ENCODE assay signal across 8 cellular contexts in genomic region chr21:37367301-37367757, GRCh38. TPM values are rescaled to one million over a fixed set of nuclear protein-coding genes. Genes with fewer than 3 reads are reported as not detected.
A peak's percentile ranks its signal among the peaks of the same experiment; 100 is the strongest.
DNase-seq lines count a peak whose midpoint lies in the region; ATAC-seq and TF ChIP-seq lines count a peak whose summit lies in the region.

No MANE protein-coding gene starts in this region.

- H2AFZ ChIP-seq in OCI-LY7 (ENCODE audit: low read length): no peak overlapping the region

- H3K27me3 Mint-ChIP-seq in nephron (ENCODE audit: low read depth): peaks cover 4% of the 10 kb centered on the region

- POLR2A ChIA-PET in OCI-LY7 (lab: Charles Lee): no interaction called here

- H3K27me3 ChIP-seq in ectodermal cell (ENCODE audit: control insufficient read depth, insufficient read depth, low read length, poor library complexity, severe bottlenecking): no peaks in the 10 kb centered on the region

- H3K27ac ChIP-seq in OCI-LY7 (ENCODE audit: low read depth, low read length, poor library complexity, severe bottlenecking) (peak overlapping the region; percentile 90), ectodermal cell (ENCODE audit: insufficient read depth, low read depth, low read length, poor library complexity, severe bottlenecking) (peak overlapping the region; percentile 99)

- no peak for TF ChIP-seq CTCF in OCI-LY7 (conservative IDR thresholded peaks at IDR 0.05; ENCODE audit: low read length)
- no peak for TF ChIP-seq CTCF in nephron (IDR thresholded peaks at IDR 0.05; ENCODE audit: unreplicated experiment in 3 of 3)

- H3K4me1 Mint-ChIP-seq in nephron: peaks cover 33% of the 10 kb centered on the region

- H4K20me1 ChIP-seq in OCI-LY7 (ENCODE audit: insufficient read depth, low read length): peaks cover 44% of the 10 kb centered on the region

- 0% methylated on average over 75 of the region's 75 CpGs for WGBS in ectodermal cell, 2 experiments

- intact Hi-C loops in OCI-LY7 (cut with micrococcal nuclease; ENCODE audit: unreplicated experiment): loop anchor here (2.0 to 10.0 kb wide), 4 partner anchors 95 to 1817 kb away; partner anchors contain the start of genes HLCS, PIGP, PSMG1 and TTC3

- no peak for ATAC-seq in HG02973 (IDR thresholded peaks at IDR 0.05; ENCODE audit: unreplicated experiment)

- no TSS peak for BruUV-seq in OCI-LY7 (replicated peaks; lab: Mats Ljungman, UMichigan)

- peaks cover 56% of the 10 kb centered on the region for H3K79me2 ChIP-seq in OCI-LY7 (ENCODE audit: insufficient read depth, low read depth, low read length)

- H3K9me2 ChIP-seq in OCI-LY7 (ENCODE audit: insufficient read depth, low read length): no peaks in the 10 kb centered on the region

- H3K36me3 ChIP-seq in OCI-LY7 (ENCODE audit: insufficient read depth, low read length): peaks cover 11% of the 10 kb centered on the region
- H3K36me3 ChIP-seq in ectodermal cell (ENCODE audit: control insufficient read depth, insufficient read depth, low read length): no peaks in the 10 kb centered on the region

- H3K4me1 ChIP-seq in OCI-LY7 (ENCODE audit: insufficient read depth, low read length, poor library complexity, severe bottlenecking) (peaks cover 44% of the 10 kb centered on the region), ectodermal cell (ENCODE audit: control insufficient read depth, insufficient read depth, low read length) (peaks cover 8% of the 10 kb centered on the region)

- peak in 2 of 3 experiments; percentile 7 to 10 for DNase-seq in activated CD8-positive, alpha-beta memory T cell treated with anti-CD3 and anti-CD28 coated beads for 48 hours (ENCODE audit: low read depth in 2 of 3, low spot score in 2 of 3)
- no peak for DNase-seq in activated CD8-positive, alpha-beta memory T cell treated with anti-CD3 and anti-CD28 coated beads for 24 hours
- peak; percentile 55 for DNase-seq in OCI-LY7 (ENCODE audit: low spot score)
- no peak for DNase-seq in HPDE6-E6E7 (ENCODE audit: extremely low spot score)
- no peak for DNase-seq in NCI-H774 (lab: John Stamatoyannopoulos, UW)

- peak overlapping the region; percentile 93 for H3K4me2 ChIP-seq in OCI-LY7 (ENCODE audit: low read length)

- H3K9me3 Mint-ChIP-seq in nephron: no peaks in the 10 kb centered on the region

- peak overlapping the region in 2 of 3 experiments; percentile 99 to 100 for H3K27ac Mint-ChIP-seq in nephron

- peak overlapping the region; percentile 86 for H3K4me3 ChIP-seq in OCI-LY7 (ENCODE audit: low read depth, low read length, poor library complexity, severe bottlenecking)
- peak overlapping the region; percentile 61 for H3K4me3 ChIP-seq in ectodermal cell (ENCODE audit: insufficient read depth, low read depth, low read length)

- CTCF ChIA-PET in OCI-LY7 (lab: Charles Lee; ENCODE audit: unreplicated experiment): no interaction called here

- no peaks in the 10 kb centered on the region for H3K9me3 ChIP-seq in OCI-LY7 (ENCODE audit: low read length)
- H3K9me3 ChIP-seq in ectodermal cell (ENCODE audit: control insufficient read depth, low read length): no peaks in the 10 kb centered on the region

- peak overlapping the region in 1 of 3 experiments; percentile 91 for H3K4me3 Mint-ChIP-seq in nephron

- H3K36me3 Mint-ChIP-seq in nephron (ENCODE audit: low read depth): no peaks in the 10 kb centered on the region

RNA-seq across cellular contexts. Expression of gene DYRK1A, which starts 0.8 kb away (rescaled TPM):
- total RNA-seq in OCI-LY7 (2014; rRNA removed; shearing (Covaris generic)): 46.3 and 58.4 TPM in 2 replicates
- 65.1 and 67.1 TPM in 2 replicates for total RNA-seq in OCI-LY7 (2022)
- 50.2 TPM for polyA plus RNA-seq in ectodermal cell (2013, experiment 1 of 4)
- polyA plus RNA-seq in ectodermal cell (2013, experiment 2 of 4): 54.5 TPM
- 37.2 TPM for polyA plus RNA-seq in ectodermal cell (2013, experiment 3 of 4)
- 37.6 TPM for polyA plus RNA-seq in ectodermal cell (2013, experiment 4 of 4)

Comparison
In these comparisons a context has a peak if more than half of its experiments do, and no peak if none do; other contexts are left out.
1. DNase-seq: peak in activated CD8-positive, alpha-beta memory T cell treated with anti-CD3 and anti-CD28 coated beads for 48 hours (2 of 3) and OCI-LY7 (single experiment); none in activated CD8-positive, alpha-beta memory T cell treated with anti-CD3 and anti-CD28 coated beads for 24 hours (single experiment), HPDE6-E6E7 (single experiment) and NCI-H774 (single experiment).